In genomic region chr3:8336456-8336855, GRCh38 we compare ENCODE assay signal across 16 cellular contexts.
A peak's percentile ranks its signal among the peaks of the same experiment; 100 is the strongest.
DNase-seq lines count a peak whose midpoint lies in the region; FAIRE-seq and TF ChIP-seq lines count a peak whose summit lies in the region.
"Had no signal": no experiment of that assay in that cellular context is flagged by ENCODE, and none has a peak within 500 bp of the region (broad histone marks: within the 10 kb centered on the region; RNA-seq: fewer than 3 reads in every experiment).

No MANE protein-coding gene starts in this region.

- no peaks in the 10 kb centered on the region for H3K9me2 ChIP-seq in Karpas-422 (replicated peaks; ENCODE audit: insufficient read depth, low read length)

- no peak overlapping the region for H3K4me2 ChIP-seq in Karpas-422 (ENCODE audit: low read depth, low read length, poor library complexity, severe bottlenecking)

- DNase-seq in activated CD4-positive, alpha-beta T cell treated with anti-CD3 and anti-CD28 coated beads for 48 hours, result peak; percentile 6
- DNase-seq in activated CD4-positive, alpha-beta T cell treated with anti-CD3 and anti-CD28 coated beads, Interleukin-2, amount 50 U/mL, for 1 hour, result no peak
- DNase-seq in Karpas-422, result peak; percentile 55
- DNase-seq in bronchial epithelial cell (ENCODE audit: low read depth), result no peak
- no peak for DNase-seq in retinal pigment epithelial cell (ENCODE audit: low read depth)
- DNase-seq in NCI-H226, result no peak
- DNase-seq in urothelium cell line (ENCODE audit: low spot score), result no peak
- no peak for DNase-seq in NCI-H1092 treated with DMSO at 0.1 percent for 48 hours (lab: John Stamatoyannopoulos, UW)
- DNase-seq: activated naive CD4-positive, alpha-beta T cell; heart right ventricle; mesenchymal stem cell; NCI-H1694 treated with DMSO at 0.1 percent for 48 hours had no signal

- TF ChIP-seq CTCF in bronchial epithelial cell (IDR thresholded peaks at IDR 0.05; ENCODE audit: insufficient read depth, low read length, severe bottlenecking) (peak; percentile 17), retinal pigment epithelial cell (conservative IDR thresholded peaks at IDR 0.05; ENCODE audit: low read depth, low read length) (peak; percentile 49)

- no peak overlapping the region for H3K9ac ChIP-seq in Karpas-422 (ENCODE audit: low read length)

- no peak overlapping the region for H3K27ac ChIP-seq in Karpas-422 (ENCODE audit: low read length)
- H3K27ac ChIP-seq: coronary artery, heart right ventricle, HL-60, right atrium auricular region, RWPE1 had no signal

- no peaks in the 10 kb centered on the region for H3K79me2 ChIP-seq in Karpas-422 (ENCODE audit: low read length)

- H3K9me3 ChIP-seq in Karpas-422 (ENCODE audit: low read length), result no peaks in the 10 kb centered on the region
- H3K9me3 ChIP-seq: heart right ventricle, right atrium auricular region had no signal

- H4K20me1 ChIP-seq in Karpas-422 (ENCODE audit: insufficient read depth, low read depth, low read length), result no peaks in the 10 kb centered on the region

- no peak overlapping the region for H2AFZ ChIP-seq in Karpas-422 (ENCODE audit: low read length)

- H3K27me3 ChIP-seq in Karpas-422 (ENCODE audit: low read length) (no peaks in the 10 kb centered on the region), bronchial epithelial cell (ENCODE audit: control insufficient read depth, insufficient read depth, low read length) (no peaks in the 10 kb centered on the region)
- H3K27me3 ChIP-seq: heart right ventricle, right atrium auricular region had no signal

- H3K4me3 ChIP-seq in Karpas-422 (ENCODE audit: low read length), result no peak overlapping the region
- H3K4me3 ChIP-seq in bronchial epithelial cell (ENCODE audit: low read depth, low read length), result no peak overlapping the region
- H3K4me3 ChIP-seq in retinal pigment epithelial cell (ENCODE audit: low read length), result no peak overlapping the region
- H3K4me3 ChIP-seq: coronary artery, heart right ventricle, right atrium auricular region had no signal

- no peaks in the 10 kb centered on the region for H3K4me1 ChIP-seq in Karpas-422 (ENCODE audit: low read length)
- H3K4me1 ChIP-seq: heart right ventricle, right atrium auricular region had no signal

- H3K36me3 ChIP-seq in Karpas-422 (ENCODE audit: insufficient read depth, low read length), result no peaks in the 10 kb centered on the region
- no peaks in the 10 kb centered on the region for H3K36me3 ChIP-seq in bronchial epithelial cell (ENCODE audit: control insufficient read depth, insufficient read depth, low read length)
- H3K36me3 ChIP-seq: heart right ventricle, right atrium auricular region had no signal

- FAIRE-seq in bronchial epithelial cell (lab: Jason Lieb, UNC) (no peak), urothelium cell line (lab: Jason Lieb, UNC) (no peak)

Comparison
In these comparisons a context has a peak if more than half of its experiments do, and no peak if none do; other contexts are left out.
1. DNase-seq: peak in activated CD4-positive, alpha-beta T cell treated with anti-CD3 and anti-CD28 coated beads for 48 hours (single experiment) and Karpas-422 (single experiment); none in activated CD4-positive, alpha-beta T cell treated with anti-CD3 and anti-CD28 coated beads, Interleukin-2, amount 50 U/mL, for 1 hour (single experiment), bronchial epithelial cell (single experiment), retinal pigment epithelial cell (single experiment), NCI-H226 (single experiment), urothelium cell line (single experiment) and NCI-H1092 treated with DMSO at 0.1 percent for 48 hours (single experiment).